17 cellular contexts compared by ENCODE assay signal in genomic region chr6:53154794-53155193, GRCh38. TPM values are rescaled to one million over a fixed set of nuclear protein-coding genes. Genes with fewer than 3 reads are reported as not detected.
DNase-seq lines count a peak whose midpoint lies in the region; ATAC-seq and TF ChIP-seq lines count a peak whose summit lies in the region.
"Had no signal": no experiment of that assay in that cellular context is flagged by ENCODE, and none has a peak within 500 bp of the region (broad histone marks: within the 10 kb centered on the region; RNA-seq: fewer than 3 reads in every experiment).

No MANE protein-coding gene starts in this region.

- H3K27me3 ChIP-seq in GM23248 (replicated peaks; ENCODE audit: insufficient read depth) (no peaks in the 10 kb centered on the region), osteoblast (ENCODE audit: insufficient read depth, low read length) (peaks cover 2% of the 10 kb centered on the region)
- H3K27me3 ChIP-seq: BLaER1 had no signal

- WGBS in GM23248 (ENCODE audit: low coverage in 1 of 2, low lambda C conversion rate in 2 of 2, missing lambda C conversion rate in 2 of 2), 2 experiments = 73 to 81% methylated on average over 2 of the region's 2 CpGs

- DNase-seq in GM23248 (peak; percentile 18), fibroblast of mammary gland (ENCODE audit: low read depth) (peak; percentile 71), osteoblast (ENCODE audit: insufficient read length, low spot score, missing footprints) (no peak), stromal cell of bone marrow (ENCODE audit: low read depth) (peak; percentile 48), germinal center (ENCODE audit: low spot score) (no peak)
- no peak for DNase-seq in stimulated activated naive CD4-positive, alpha-beta T cell (lab: John Stamatoyannopoulos, UW)
- DNase-seq: AML-193, DMS79 had no signal

- H4K20me1 ChIP-seq in GM23248 (ENCODE audit: insufficient read depth) = no peaks in the 10 kb centered on the region
- H4K20me1 ChIP-seq in osteoblast (ENCODE audit: insufficient read depth, low read length) = no peaks in the 10 kb centered on the region
- H4K20me1 ChIP-seq: BLaER1 had no signal

- H3K9me3 ChIP-seq in GM23248 (ENCODE audit: low read depth) = no peaks in the 10 kb centered on the region
- H3K9me3 ChIP-seq in osteoblast (ENCODE audit: low read depth, low read length) = no peaks in the 10 kb centered on the region
- H3K9me3 ChIP-seq: BLaER1, HAP-1 had no signal

- H3K4me2 ChIP-seq in GM23248 (ENCODE audit: unreplicated experiment) (no peak overlapping the region), osteoblast (ENCODE audit: insufficient read depth, low read length) (no peak overlapping the region)
- H3K4me2 ChIP-seq: BLaER1 had no signal

- in situ Hi-C loops in GM23248 (cut with MboI) = no loop called here

- H2AFZ ChIP-seq in GM23248 (no peak overlapping the region), osteoblast (ENCODE audit: low read length) (no peak overlapping the region)

- no peak overlapping the region for H3K4me3 ChIP-seq in GM23248
- no peak overlapping the region for H3K4me3 ChIP-seq in fibroblast of mammary gland (ENCODE audit: control insufficient read depth, low read depth, low read length)
- H3K4me3 ChIP-seq in osteoblast (ENCODE audit: insufficient read depth, low read length) = no peak overlapping the region
- H3K4me3 ChIP-seq: BLaER1, GM12878, HAP-1 had no signal

- no peaks in the 10 kb centered on the region for H3K9me2 ChIP-seq in GM23248 (ENCODE audit: insufficient read depth)

- TF ChIP-seq CTCF in fibroblast of mammary gland (conservative IDR thresholded peaks at IDR 0.05; ENCODE audit: control insufficient read depth, insufficient read depth, low read depth, low read length) (no peak), osteoblast (IDR thresholded peaks at IDR 0.05; ENCODE audit: extremely low read depth, low read depth, low read length) (no peak)

- no peak overlapping the region for H3K27ac ChIP-seq in GM23248
- H3K27ac ChIP-seq in osteoblast (ENCODE audit: low read depth, low read length) = peak overlapping the region; percentile 8
- H3K27ac ChIP-seq: BLaER1 had no signal

- H3K4me1 ChIP-seq in GM23248 (ENCODE audit: insufficient read depth) (no peaks in the 10 kb centered on the region), osteoblast (ENCODE audit: insufficient read depth, low read length) (no peaks in the 10 kb centered on the region)
- H3K4me1 ChIP-seq: BLaER1, HAP-1 had no signal

- H3K79me2 ChIP-seq in GM23248 (ENCODE audit: insufficient read depth) = no peaks in the 10 kb centered on the region
- H3K79me2 ChIP-seq in osteoblast (ENCODE audit: insufficient read depth, low read length) = no peaks in the 10 kb centered on the region

- no peak overlapping the region for H3K9ac ChIP-seq in GM23248
- H3K9ac ChIP-seq: BLaER1 had no signal

- ATAC-seq in HG02973 (IDR thresholded peaks at IDR 0.05; ENCODE audit: unreplicated experiment) = no peak
- ATAC-seq: GM12878 had no signal

- no peaks in the 10 kb centered on the region for H3F3A ChIP-seq in GM23248 (ENCODE audit: insufficient read depth)

- no peaks in the 10 kb centered on the region for H3K36me3 ChIP-seq in GM23248 (ENCODE audit: low read depth)
- no peaks in the 10 kb centered on the region for H3K36me3 ChIP-seq in osteoblast (ENCODE audit: insufficient read depth, low read length)
- H3K36me3 ChIP-seq: BLaER1, HAP-1 had no signal

RNA-seq across cellular contexts. Expression of gene GCM1, which starts 6.2 kb away (rescaled TPM):
- total RNA-seq in GM23248 (2014; rRNA removed; shearing (Covaris generic)) = not detected in 2 replicates
- not detected in 2 replicates for polyA plus RNA-seq in GM23248 (2016; fragmentation: Nextera tagmentation; extraction: Ambion mirVana)
- total RNA-seq in osteoblast = not detected in 2 replicates
- total RNA-seq: G401, H1, HT1080 had no signal
- polyA plus RNA-seq: AG04450, H1, IgD-negative memory B cell had no signal

Comparison
In these comparisons a context has a peak if more than half of its experiments do, and no peak if none do; other contexts are left out.
1. DNase-seq: peak in GM23248 (single experiment), fibroblast of mammary gland (single experiment) and stromal cell of bone marrow (single experiment); none in osteoblast (single experiment), germinal center (single experiment) and stimulated activated naive CD4-positive, alpha-beta T cell (0 of 6).